14 cellular contexts compared by ENCODE assay signal in genomic region chr11:12587333-12587997, GRCh38.
DNase-seq lines count a peak whose midpoint lies in the region; ATAC-seq, FAIRE-seq and TF ChIP-seq lines count a peak whose summit lies in the region.
"Had no signal": no experiment of that assay in that cellular context is flagged by ENCODE, and none has a peak within 500 bp of the region (broad histone marks: within the 10 kb centered on the region; RNA-seq: fewer than 3 reads in every experiment).

No MANE protein-coding gene starts in this region.

- TF ChIP-seq CTCF in A549 (IDR thresholded peaks at IDR 0.05) (no peak), left lung (IDR thresholded peaks at IDR 0.05) (no peak)

- peak overlapping the region in 1 of 2 experiments; percentile 46; a peak in 1 of 6 replicates for H3K27ac ChIP-seq in A549
- H3K27ac ChIP-seq in left lung = no peak overlapping the region
- H3K27ac ChIP-seq: HL-60 had no signal

- WGBS in A549 (ENCODE audit: missing lambda C conversion rate) = 54% methylated on average over 6 of the region's 6 CpGs

- ATAC-seq in A549 (peak; percentile 66 to 73), left lung (peak; percentile 93), HG03354 (IDR thresholded peaks at IDR 0.05; ENCODE audit: poor library complexity, severe bottlenecking, unreplicated experiment) (no peak), GM21717 (IDR thresholded peaks at IDR 0.05; ENCODE audit: unreplicated experiment) (no peak), HG03159 (IDR thresholded peaks at IDR 0.05; ENCODE audit: unreplicated experiment) (no peak)
- ATAC-seq: left lobe of liver had no signal

- no peak for DNase-seq in A549 (ENCODE audit: low read depth in 1 of 2, low spot score in 1 of 2)
- DNase-seq in HT-29 (ENCODE audit: low spot score) = peak; percentile 25
- DNase-seq in astrocyte of the hippocampus (ENCODE audit: low read depth, low spot score) = peak; percentile 63
- no peak for DNase-seq in left lung
- DNase-seq in DMS153 (lab: John Stamatoyannopoulos, UW) = no peak
- DNase-seq: C1 segment of cervical spinal cord, GOT3, NCI-H2029 treated with DMSO at 0.1 percent for 48 hours, T-helper 2 cell had no signal

- no peak overlapping the region for H3K4me2 ChIP-seq in A549

- no peak for TF ChIP-seq EP300 in A549 (IDR thresholded peaks at IDR 0.05)

- TF ChIP-seq RAD21 in A549 (conservative IDR thresholded peaks at IDR 0.05 in 1 of 2, IDR thresholded peaks at IDR 0.05 in 1 of 2) = no peak

- no peaks in the 10 kb centered on the region for H3K27me3 ChIP-seq in left lung

- POLR2A ChIA-PET in A549 (lab: Yijun Ruan, JAX) = no interaction called here

- CTCF ChIA-PET in A549 (lab: Yijun Ruan, JAX) = interaction anchor here (0.7 to 5.1 kb wide), 5 partner anchors 12 to 302 kb away, joined by 3 to 32 read pairs (median 3); no protein-coding TSS in a partner anchor

- intact Hi-C loops in left lung (cut with DNase I) = no loop called here

- H3K4me3 ChIP-seq in A549 = no peak overlapping the region
- no peak overlapping the region for H3K4me3 ChIP-seq in left lung

- no peak for TF ChIP-seq POLR2A in A549 (IDR thresholded peaks at IDR 0.05; ENCODE audit: low read length)

- 0 out of 3 replicates have a peak, but pooled peaks cover 2% of the 10 kb centered on the region for H3K4me1 ChIP-seq in A549
- H3K4me1 ChIP-seq in left lung = peaks cover 0 to 3% of the 10 kb centered on the region in 2 donors

- FAIRE-seq in A549 (lab: Jason Lieb, UNC) = no peak

- no peaks in the 10 kb centered on the region for H3K36me3 ChIP-seq in left lung

- H3K9me3 ChIP-seq in A549 = no peaks in the 10 kb centered on the region
- H3K9me3 ChIP-seq in left lung = no peaks in the 10 kb centered on the region

TF ChIP-seq in A549, 52 proteins besides CTCF, POLR2A, EP300 and RAD21:
- no peak for TF ChIP-seq MAX (IDR thresholded peaks at IDR 0.05)
- TF ChIP-seq FOSB (CRISPR knock-in tag; IDR thresholded peaks at IDR 0.05) = no peak
- TF ChIP-seq HOXB5 (CRISPR knock-in tag; IDR thresholded peaks at IDR 0.05) = no peak
- no peak for TF ChIP-seq CBX8 (IDR thresholded peaks at IDR 0.05)
- no peak for TF ChIP-seq FOXS1 (CRISPR knock-in tag; IDR thresholded peaks at IDR 0.05)
- TF ChIP-seq MAFK (IDR thresholded peaks at IDR 0.05; ENCODE audit: partially characterized antibody) = peak; percentile 26
- no peak for TF ChIP-seq TP53 (CRISPR knock-in tag; IDR thresholded peaks at IDR 0.05)
- TF ChIP-seq MAZ (IDR thresholded peaks at IDR 0.05; ENCODE audit: borderline replicate concordance, low read depth, low read length) = no peak

Comparison
In these comparisons a context has a peak if more than half of its experiments do, and no peak if none do; other contexts are left out.
1. ATAC-seq: peak in A549 (2 of 2) and left lung (single experiment); none in HG03354 (single experiment), GM21717 (single experiment) and HG03159 (single experiment).
2. DNase-seq: peak in HT-29 (single experiment) and astrocyte of the hippocampus (single experiment); none in A549 (0 of 2), left lung (0 of 2) and DMS153 (single experiment).